ENCODE assay signal across 12 cellular contexts in genomic region chr3:157166559-157166958, GRCh38. TPM values are rescaled to one million over a fixed set of nuclear protein-coding genes. Genes with fewer than 3 reads are reported as not detected.
DNase-seq lines count a peak whose midpoint lies in the region; ATAC-seq and TF ChIP-seq lines count a peak whose summit lies in the region.
"Had no signal": no experiment of that assay in that cellular context is flagged by ENCODE, and none has a peak within 500 bp of the region (broad histone marks: within the 10 kb centered on the region; RNA-seq: fewer than 3 reads in every experiment).

No MANE protein-coding gene starts in this region.

- H3K9me3 ChIP-seq in BLaER1 (no peaks in the 10 kb centered on the region), body of pancreas (no peaks in the 10 kb centered on the region), tibial artery (no peaks in the 10 kb centered on the region), mesenchymal stem cell (ENCODE audit: control insufficient read depth, low read length) (no peaks in the 10 kb centered on the region)
- H3K9me3 ChIP-seq: left ventricle myocardium inferior had no signal

- H3K27ac ChIP-seq in BLaER1 (no peak overlapping the region), body of pancreas (peak overlapping the region in 1 of 4 donors; percentile 7), tibial artery (no peak overlapping the region), mesenchymal stem cell (ENCODE audit: low read length, poor library complexity, severe bottlenecking) (no peak overlapping the region)
- H3K27ac ChIP-seq: left ventricle myocardium inferior, WERI-Rb-1 had no signal

- no peak overlapping the region for H3K9ac ChIP-seq in BLaER1
- no peak overlapping the region for H3K9ac ChIP-seq in mesenchymal stem cell (ENCODE audit: low read length)

- peak; percentile 63 for ATAC-seq in GM19395 (IDR thresholded peaks at IDR 0.05; ENCODE audit: unreplicated experiment)
- ATAC-seq in HG03064 (IDR thresholded peaks at IDR 0.05; ENCODE audit: low read depth, unreplicated experiment) = peak; percentile 55
- ATAC-seq in body of pancreas = peak; percentile 66

- no peak overlapping the region for H2AFZ ChIP-seq in mesenchymal stem cell (ENCODE audit: low read depth, low read length)

- no peak overlapping the region for H2BK120ac ChIP-seq in mesenchymal stem cell (ENCODE audit: low read depth, low read length)

- TF ChIP-seq CTCF in body of pancreas (IDR thresholded peaks at IDR 0.05) = no peak
- no peak for TF ChIP-seq CTCF in tibial artery (IDR thresholded peaks at IDR 0.05)

- H3K36me3 ChIP-seq in BLaER1 (no peaks in the 10 kb centered on the region), body of pancreas (replicated peaks in 1 of 2; ENCODE audit: insufficient read depth in 1 of 2, low read depth in 2 of 2) (no peaks in the 10 kb centered on the region), tibial artery (no peaks in the 10 kb centered on the region), mesenchymal stem cell (ENCODE audit: control insufficient read depth in 1 of 2, insufficient read depth in 2 of 2, low read depth in 1 of 2, low read length in 2 of 2) (peaks cover 0 to 2% of the 10 kb centered on the region in 2 experiments)
- H3K36me3 ChIP-seq: left ventricle myocardium inferior, WERI-Rb-1 had no signal

- no peak overlapping the region for H2AK5ac ChIP-seq in mesenchymal stem cell (ENCODE audit: low read length, severe bottlenecking)

- H4K20me1 ChIP-seq in BLaER1 = no peaks in the 10 kb centered on the region

- TF ChIP-seq POLR2A in body of pancreas (IDR thresholded peaks at IDR 0.05) = no peak

- no peak overlapping the region for H4K8ac ChIP-seq in mesenchymal stem cell (ENCODE audit: low read length)

- peaks cover 11% of the 10 kb centered on the region for H3K79me1 ChIP-seq in mesenchymal stem cell (replicated peaks; ENCODE audit: low read length, poor library complexity, severe bottlenecking)

- no peak overlapping the region for H3K4ac ChIP-seq in mesenchymal stem cell (ENCODE audit: low read depth in 1 of 2, low read length in 2 of 2)

- H3K4me1 ChIP-seq in BLaER1 = peaks cover 46% of the 10 kb centered on the region
- H3K4me1 ChIP-seq in body of pancreas = peaks cover 12% of the 10 kb centered on the region
- H3K4me1 ChIP-seq in tibial artery = peaks cover 0 to 1% (median 0%) of the 10 kb centered on the region in 4 donors
- H3K4me1 ChIP-seq in mesenchymal stem cell (ENCODE audit: control insufficient read depth, insufficient read depth, low read depth, low read length) = no peaks in the 10 kb centered on the region

- H3K27me3 ChIP-seq in BLaER1 = no peaks in the 10 kb centered on the region
- no peaks in the 10 kb centered on the region for H3K27me3 ChIP-seq in body of pancreas
- H3K27me3 ChIP-seq in tibial artery = no peaks in the 10 kb centered on the region
- H3K27me3 ChIP-seq in mesenchymal stem cell (ENCODE audit: control insufficient read depth in 1 of 2, insufficient read depth in 1 of 2, low read length in 2 of 2) = no peaks in the 10 kb centered on the region

- H3K14ac ChIP-seq in mesenchymal stem cell (ENCODE audit: low read length in 2 of 2) = no peak overlapping the region

- no peak for DNase-seq in body of pancreas
- DNase-seq in tibial artery = no peak
- no peak for DNase-seq in DMS 273 treated with DMSO at 0.1 percent for 48 hours (lab: John Stamatoyannopoulos, UW)
- no peak for DNase-seq in Ammon's horn (ENCODE audit: low spot score)
- DNase-seq in mesenchymal stem cell = no peak
- DNase-seq: left ventricle myocardium inferior; NCI-H82; stimulated activated naive CD4-positive, alpha-beta T cell treated with Interleukin-2 at 50 U/mL for 16 hours; WERI-Rb-1 had no signal

- WGBS in body of pancreas, 2 donors = 36 to 60% methylated on average over 2 of the region's 2 CpGs
- WGBS in mesenchymal stem cell = 82% methylated on average over 2 of the region's 2 CpGs

- no peak overlapping the region for H2BK15ac ChIP-seq in mesenchymal stem cell (ENCODE audit: low read depth, poor library complexity, severe bottlenecking)

- H3K4me3 ChIP-seq in BLaER1 = no peak overlapping the region
- H3K4me3 ChIP-seq in body of pancreas = no peak overlapping the region
- H3K4me3 ChIP-seq in tibial artery = no peak overlapping the region
- H3K4me3 ChIP-seq in mesenchymal stem cell (ENCODE audit: insufficient read depth in 1 of 2, low read depth in 1 of 2, low read length in 2 of 2) = no peak overlapping the region
- H3K4me3 ChIP-seq: left ventricle myocardium inferior had no signal

- H3K4me2 ChIP-seq in BLaER1 = peak overlapping the region; percentile 4; the same call in 1 of the 2 replicates
- no peak overlapping the region for H3K4me2 ChIP-seq in mesenchymal stem cell (ENCODE audit: low read length, poor library complexity, severe bottlenecking)

- H3K23ac ChIP-seq in mesenchymal stem cell (ENCODE audit: low read length in 2 of 2) = no peak overlapping the region

- intact Hi-C loops in body of pancreas (cut with DNase I) = no loop called here
- intact Hi-C loops in tibial artery (cut with DNase I; ENCODE audit: low total_unique reads) = no loop called here

- H3K18ac ChIP-seq in mesenchymal stem cell (ENCODE audit: low read depth in 1 of 2, low read length in 2 of 2) = no peak overlapping the region

- no peak overlapping the region for H4K91ac ChIP-seq in mesenchymal stem cell (ENCODE audit: low read length)

- no peak overlapping the region for H2BK5ac ChIP-seq in mesenchymal stem cell (ENCODE audit: low read depth, low read length, poor library complexity, severe bottlenecking)

- no peak overlapping the region for H2BK12ac ChIP-seq in mesenchymal stem cell (ENCODE audit: low read length in 2 of 2)

RNA-seq across cellular contexts. Expression of gene CCNL1, which starts 6.6 kb away (rescaled TPM):
- 100 to 1,000 TPM; 194 to 196 TPM for total RNA-seq in body of pancreas
- polyA plus RNA-seq in mesenchymal stem cell (2013, experiment 1 of 2) = 87.8 TPM
- 78.4 TPM for polyA plus RNA-seq in mesenchymal stem cell (2013, experiment 2 of 2)
